1 cellular context compared by ENCODE assay signal in the genomic region with DNA sequence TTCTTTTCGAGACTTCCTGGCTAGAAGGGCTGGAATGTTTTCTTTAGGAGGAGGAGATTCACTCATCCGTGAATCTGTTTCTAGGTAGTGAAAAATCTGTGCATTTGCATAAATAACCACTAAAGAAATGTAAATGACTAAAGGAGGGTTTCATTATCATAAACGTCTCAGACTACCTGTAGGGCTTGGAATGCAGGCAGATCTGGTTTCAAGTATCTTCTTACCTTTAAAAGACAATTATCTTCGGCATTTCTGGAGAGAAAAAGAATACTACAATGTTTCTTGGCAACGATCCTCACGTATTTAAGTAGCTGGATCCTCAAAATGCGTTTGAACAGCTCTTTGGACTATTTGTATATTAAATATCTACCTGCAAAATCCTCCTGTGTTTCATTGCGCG.
TF ChIP-seq lines count a peak whose summit lies in the region.

No MANE protein-coding gene starts in this region.

TF ChIP-seq in WTC11, 78 proteins besides CTCF, POLR2A, EP300 and RAD21:
- TF ChIP-seq, protein P1, sequence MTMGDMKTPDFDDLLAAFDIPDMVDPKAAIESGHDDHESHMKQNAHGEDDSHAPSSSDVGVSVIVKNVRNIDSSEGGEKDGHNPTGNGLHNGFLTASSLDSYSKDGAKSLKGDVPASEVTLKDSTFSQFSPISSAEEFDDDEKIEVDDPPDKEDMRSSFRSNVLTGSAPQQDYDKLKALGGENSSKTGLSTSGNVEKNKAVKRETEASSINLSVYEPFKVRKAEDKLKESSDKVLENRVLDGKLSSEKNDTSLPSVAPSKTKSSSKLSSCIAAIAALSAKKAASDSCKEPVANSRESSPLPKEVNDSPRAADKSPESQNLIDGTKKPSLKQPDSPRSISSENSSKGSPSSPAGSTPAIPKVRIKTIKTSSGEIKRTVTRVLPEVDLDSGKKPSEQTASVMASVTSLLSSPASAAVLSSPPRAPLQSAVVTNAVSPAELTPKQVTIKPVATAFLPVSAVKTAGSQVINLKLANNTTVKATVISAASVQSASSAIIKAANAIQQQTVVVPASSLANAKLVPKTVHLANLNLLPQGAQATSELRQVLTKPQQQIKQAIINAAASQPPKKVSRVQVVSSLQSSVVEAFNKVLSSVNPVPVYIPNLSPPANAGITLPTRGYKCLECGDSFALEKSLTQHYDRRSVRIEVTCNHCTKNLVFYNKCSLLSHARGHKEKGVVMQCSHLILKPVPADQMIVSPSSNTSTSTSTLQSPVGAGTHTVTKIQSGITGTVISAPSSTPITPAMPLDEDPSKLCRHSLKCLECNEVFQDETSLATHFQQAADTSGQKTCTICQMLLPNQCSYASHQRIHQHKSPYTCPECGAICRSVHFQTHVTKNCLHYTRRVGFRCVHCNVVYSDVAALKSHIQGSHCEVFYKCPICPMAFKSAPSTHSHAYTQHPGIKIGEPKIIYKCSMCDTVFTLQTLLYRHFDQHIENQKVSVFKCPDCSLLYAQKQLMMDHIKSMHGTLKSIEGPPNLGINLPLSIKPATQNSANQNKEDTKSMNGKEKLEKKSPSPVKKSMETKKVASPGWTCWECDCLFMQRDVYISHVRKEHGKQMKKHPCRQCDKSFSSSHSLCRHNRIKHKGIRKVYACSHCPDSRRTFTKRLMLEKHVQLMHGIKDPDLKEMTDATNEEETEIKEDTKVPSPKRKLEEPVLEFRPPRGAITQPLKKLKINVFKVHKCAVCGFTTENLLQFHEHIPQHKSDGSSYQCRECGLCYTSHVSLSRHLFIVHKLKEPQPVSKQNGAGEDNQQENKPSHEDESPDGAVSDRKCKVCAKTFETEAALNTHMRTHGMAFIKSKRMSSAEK (CRISPR knock-in tag; IDR thresholded peaks at IDR 0.05; ENCODE audit: borderline replicate concordance), result no peak
- TF ChIP-seq IRF2 (CRISPR knock-in tag; IDR thresholded peaks at IDR 0.05; ENCODE audit: borderline replicate concordance, low read depth), result no peak
- TF ChIP-seq TEAD1 (CRISPR knock-in tag; IDR thresholded peaks at IDR 0.05), result peak; percentile 31; the same call in 1 of the 2 replicates
- TF ChIP-seq NR3C1 (CRISPR knock-in tag; conservative IDR thresholded peaks at IDR 0.05; ENCODE audit: low read depth), result no peak
TF ChIP-seq in WTC11: peak in this region for 1.
